Comparison of ENCODE assay signal across 16 cellular contexts in genomic region chr2:240576436-240577205, GRCh38. TPM values are rescaled to one million over a fixed set of nuclear protein-coding genes. Genes with fewer than 3 reads are reported as not detected.
DNase-seq lines count a peak whose midpoint lies in the region; ATAC-seq and TF ChIP-seq lines count a peak whose summit lies in the region.
"Had no signal": no experiment of that assay in that cellular context is flagged by ENCODE, and none has a peak within 500 bp of the region (broad histone marks: within the 10 kb centered on the region; RNA-seq: fewer than 3 reads in every experiment).

No MANE protein-coding gene starts in this region.

- in situ Hi-C loops in mammary epithelial cell (cut with MboI; ENCODE audit: low sequenced_read_pairs in 2 of 2) = no loop called here

- no peak overlapping the region for H3K9ac ChIP-seq in mammary epithelial cell (ENCODE audit: insufficient read depth, low read length)
- H3K9ac ChIP-seq in KMS-11 = no peak overlapping the region

- dilution Hi-C loops in mammary epithelial cell (cut with HindIII; ENCODE audit: low sequenced_read_pairs) = no loop called here

- POLR2A ChIA-PET in MCF 10A (lab: Yijun Ruan, JAX) = interaction anchor here (1.2 kb wide), 1 partner anchor 16 kb away, joined by 3 read pairs; no protein-coding TSS in a partner anchor

- H3K27me3 ChIP-seq in mammary epithelial cell (ENCODE audit: insufficient read depth, low read length) (no peaks in the 10 kb centered on the region), KMS-11 (ENCODE audit: insufficient read depth, low read depth) (no peaks in the 10 kb centered on the region), spleen (replicated peaks in 1 of 7) (no peaks in the 10 kb centered on the region), gastroesophageal sphincter (no peaks in the 10 kb centered on the region)

- H3K27me3 Mint-ChIP-seq in MCF 10A (ENCODE audit: insufficient read depth, unreplicated experiment) = no peaks in the 10 kb centered on the region
- H3K27me3 Mint-ChIP-seq in natural killer cell (ENCODE audit: low read depth in 2 of 2) = no peaks in the 10 kb centered on the region

- H3K27ac ChIP-seq in mammary epithelial cell (ENCODE audit: insufficient read depth, low read depth, low read length) = no peak overlapping the region
- peak overlapping the region; percentile 97; the same call in 1 of the 2 replicates for H3K27ac ChIP-seq in KMS-11
- H3K27ac ChIP-seq in spleen = no peak overlapping the region
- H3K27ac ChIP-seq in gastroesophageal sphincter = no peak overlapping the region
- H3K27ac ChIP-seq: 22Rv1 had no signal

- H2AFZ ChIP-seq in mammary epithelial cell (ENCODE audit: low read depth, low read length) (no peak overlapping the region), KMS-11 (ENCODE audit: low read depth) (no peak overlapping the region)

- H3K36me3 Mint-ChIP-seq in MCF 10A (ENCODE audit: insufficient read depth, unreplicated experiment) = peaks cover 22% of the 10 kb centered on the region
- H3K36me3 Mint-ChIP-seq in natural killer cell = no peaks in the 10 kb centered on the region

- H3K36me3 ChIP-seq in mammary epithelial cell (ENCODE audit: insufficient read depth, low read length) (no peaks in the 10 kb centered on the region), KMS-11 (ENCODE audit: insufficient read depth) (no peaks in the 10 kb centered on the region), spleen (peaks cover 3 to 81% (median 65%) of the 10 kb centered on the region in 6 donors), gastroesophageal sphincter (peaks cover 0 to 83% of the 10 kb centered on the region in 2 donors)

- intact Hi-C loops in MCF 10A (cut with micrococcal nuclease) = no loop called here
- intact Hi-C loops in mammary epithelial cell (cut with micrococcal nuclease) = no loop called here
- intact Hi-C loops in left ventricle myocardium superior (cut with micrococcal nuclease) = no loop called here
- intact Hi-C loops in spleen (cut with DNase I; ENCODE audit: low total_unique reads) = no loop called here
- intact Hi-C loops in natural killer cell (cut with micrococcal nuclease) = no loop called here

- no peak for DNase-seq in MCF 10A (ENCODE audit: unreplicated experiment)
- DNase-seq in mammary epithelial cell = no peak
- DNase-seq in left ventricle myocardium superior = peak; percentile 30
- peak; percentile 78 for DNase-seq in spleen
- DNase-seq in natural killer cell = no peak
- DNase-seq: CD8-positive, alpha-beta T cell; COR-L47; DMS153; DMS79 treated with DMSO at 0.1 percent for 48 hours; EL; GOT3 had no signal

- H3K4me3 ChIP-seq in mammary epithelial cell (replicated peaks in 1 of 3; ENCODE audit: insufficient read depth in 1 of 3, low read depth in 2 of 3, low read length in 3 of 3) = no peak overlapping the region
- H3K4me3 ChIP-seq in KMS-11 (IDR thresholded peaks at IDR 0.05; ENCODE audit: insufficient read depth, low read depth, low read length) = no peak overlapping the region
- H3K4me3 ChIP-seq in spleen = no peak overlapping the region
- no peak overlapping the region for H3K4me3 ChIP-seq in gastroesophageal sphincter
- H3K4me3 ChIP-seq: HAP-1 had no signal

- no peaks in the 10 kb centered on the region for H4K20me1 ChIP-seq in mammary epithelial cell (ENCODE audit: insufficient read depth, low read length)
- H4K20me1 ChIP-seq in KMS-11 (ENCODE audit: insufficient read depth) = no peaks in the 10 kb centered on the region

- H3K4me2 ChIP-seq in mammary epithelial cell (ENCODE audit: insufficient read depth, low read depth, low read length) = no peak overlapping the region
- no peak overlapping the region for H3K4me2 ChIP-seq in KMS-11

- no peaks in the 10 kb centered on the region for H3K9me3 Mint-ChIP-seq in MCF 10A (ENCODE audit: unreplicated experiment)
- H3K9me3 Mint-ChIP-seq in natural killer cell = no peaks in the 10 kb centered on the region

- WGBS in mammary epithelial cell (ENCODE audit: low coverage, missing lambda C conversion rate) = 93% methylated on average over 16 of the region's 32 CpGs
- WGBS in spleen, 5 donors = 94 to 96% (median 95%) methylated on average over 16 to 32 of the region's 32 CpGs
- WGBS in gastroesophageal sphincter (ENCODE audit: low coverage in 1 of 2), 2 donors = 75% methylated on average over 2 of the region's 32 CpGs; no CpG with 5 or more reads in 1 of the 2 donors

- peaks cover 29% of the 10 kb centered on the region for H3K4me1 Mint-ChIP-seq in MCF 10A (ENCODE audit: insufficient read depth, unreplicated experiment)
- H3K4me1 Mint-ChIP-seq in natural killer cell = peaks cover 26 to 45% of the 10 kb centered on the region in 2 donors

- H3K27ac Mint-ChIP-seq in MCF 10A (ENCODE audit: low read depth, unreplicated experiment) = peak overlapping the region; percentile 70
- no peak overlapping the region for H3K27ac Mint-ChIP-seq in natural killer cell

- TF ChIP-seq CTCF in MCF 10A (IDR thresholded peaks at IDR 0.05; ENCODE audit: unreplicated experiment) (no peak), mammary epithelial cell (conservative IDR thresholded peaks at IDR 0.05 in 1 of 2, IDR thresholded peaks at IDR 0.05 in 1 of 2; ENCODE audit: extremely low read depth in 1 of 2, insufficient read depth in 1 of 2, low read depth in 1 of 2, low read length in 2 of 2) (no peak), KMS-11 (conservative IDR thresholded peaks at IDR 0.05; ENCODE audit: low read depth, low read length) (no peak), spleen (IDR thresholded peaks at IDR 0.05 in 8 of 11, conservative IDR thresholded peaks at IDR 0.05 in 3 of 11) (no peak), gastroesophageal sphincter (IDR thresholded peaks at IDR 0.05) (no peak), natural killer cell (IDR thresholded peaks at IDR 0.05) (no peak)

- H3K4me3 Mint-ChIP-seq in MCF 10A (ENCODE audit: unreplicated experiment) = no peak overlapping the region
- no peak overlapping the region for H3K4me3 Mint-ChIP-seq in natural killer cell
- H3K4me3 Mint-ChIP-seq: CD14-positive monocyte; CD8-positive, alpha-beta T cell had no signal

- BruUV-seq in MCF 10A (replicated peaks; lab: Mats Ljungman, UMichigan) (no TSS peak), mammary epithelial cell (replicated peaks; lab: Mats Ljungman, UMichigan) (no TSS peak)

- peaks cover 12% of the 10 kb centered on the region for H3K79me2 ChIP-seq in mammary epithelial cell (ENCODE audit: insufficient read depth, low read length)
- peaks cover 5% of the 10 kb centered on the region; the same call in 1 of the 2 replicates for H3K79me2 ChIP-seq in KMS-11 (ENCODE audit: insufficient read depth, low read depth)

- CTCF ChIA-PET in MCF 10A (lab: Yijun Ruan, JAX) = no interaction called here
- CTCF ChIA-PET in mammary epithelial cell (lab: Charles Lee; ENCODE audit: low non-redundant PET) = no interaction called here

- H3K4me1 ChIP-seq in mammary epithelial cell (ENCODE audit: insufficient read depth, low read length) (peaks cover 27% of the 10 kb centered on the region), KMS-11 (ENCODE audit: low read depth, poor library complexity, severe bottlenecking) (peaks cover 56% of the 10 kb centered on the region), spleen (peaks cover 4 to 48% (median 27%) of the 10 kb centered on the region in 6 donors), gastroesophageal sphincter (peaks cover 0 to 27% (median 5%) of the 10 kb centered on the region in 3 donors)
- H3K4me1 ChIP-seq: HAP-1 had no signal

- no peaks in the 10 kb centered on the region for H3K9me3 ChIP-seq in mammary epithelial cell (replicated peaks; ENCODE audit: insufficient read depth, low read length)
- H3K9me3 ChIP-seq in spleen = peaks cover 0 to 8% (median 6%) of the 10 kb centered on the region in 8 donors
- H3K9me3 ChIP-seq in gastroesophageal sphincter = no peaks in the 10 kb centered on the region
- H3K9me3 ChIP-seq: HAP-1 had no signal

- ATAC-seq in left ventricle myocardium superior = no peak
- ATAC-seq in gastroesophageal sphincter = no peak
- ATAC-seq in natural killer cell = no peak
- ATAC-seq: CD8-positive, alpha-beta T cell had no signal

- TF ChIP-seq POLR2A in spleen (IDR thresholded peaks at IDR 0.05) = no peak
- TF ChIP-seq POLR2A in gastroesophageal sphincter (IDR thresholded peaks at IDR 0.05) = no peak

- TF ChIP-seq EP300 in gastroesophageal sphincter (IDR thresholded peaks at IDR 0.05) = no peak

RNA-seq across cellular contexts. Expression of gene RNPEPL1, which starts 8.3 kb away (rescaled TPM):
- 31.5 and 33.7 TPM in 2 replicates for total RNA-seq in MCF 10A (2022)
- 10 to 100 TPM; 12.5 to 40.6 TPM for total RNA-seq in mammary epithelial cell
- polyA plus RNA-seq in mammary epithelial cell = 12.8 TPM
- polyA minus RNA-seq in mammary epithelial cell = 42.5 TPM
- total RNA-seq in left ventricle myocardium superior = 105 TPM
- 100 to 1,000 TPM in 2 of 7 donors, 10 to 100 TPM in 5; 57.2 to 116 (median 73.0) TPM for total RNA-seq in spleen
- 100 to 1,000 TPM in 2 of 3 donors, 10 to 100 TPM in 1; 79.8 to 165 (median 107) TPM for polyA plus RNA-seq in spleen
- 100 to 1,000 TPM in 1 of 4 donors, 10 to 100 TPM in 3; 49.1 to 127 (median 55.5) TPM for total RNA-seq in gastroesophageal sphincter
- total RNA-seq in natural killer cell = 100 to 1,000 TPM; 145 to 167 (median 164) TPM

RNA-seq across cellular contexts. Expression of gene CAPN10, which starts 9.9 kb away (rescaled TPM):
- total RNA-seq in MCF 10A (2022) (27.6 and 35.2 TPM in 2 replicates), mammary epithelial cell (10 to 100 TPM; 16.0 to 27.7 TPM), left ventricle myocardium superior (51.2 TPM), spleen (10 to 100 TPM; 43.0 to 82.6 (median 59.4) TPM), gastroesophageal sphincter (10 to 100 TPM; 19.2 to 34.7 (median 23.2) TPM), natural killer cell (10 to 100 TPM; 69.3 to 95.1 (median 91.0) TPM)
- polyA plus RNA-seq in mammary epithelial cell (8.9 TPM), spleen (10 to 100 TPM; 34.7 to 83.1 (median 66.1) TPM)
- polyA minus RNA-seq in mammary epithelial cell = 4.7 TPM

RNA-seq across cellular contexts. Expression of gene DUSP28, which starts 16.5 kb away (rescaled TPM):
- total RNA-seq in MCF 10A (2022) (3.8 and 5.2 TPM in 2 replicates), mammary epithelial cell (1 to 10 TPM; 2.8 to 3.2 TPM), left ventricle myocardium superior (13.2 TPM), spleen (10 to 100 TPM in 1 of 7 donors, 1 to 10 TPM in 6; 5.9 to 13.6 (median 7.1) TPM), gastroesophageal sphincter (1 to 10 TPM; 3.0 to 5.3 (median 4.0) TPM), natural killer cell (10 to 100 TPM; 13.5 to 25.2 (median 18.5) TPM)
- polyA plus RNA-seq in mammary epithelial cell (2.6 TPM), spleen (1 to 10 TPM; 6.5 to 9.0 (median 7.9) TPM)
- 0.62 TPM for polyA minus RNA-seq in mammary epithelial cell

RNA-seq across cellular contexts. Expression of gene ANKMY1, which starts 18.8 kb away (rescaled TPM):
- total RNA-seq in MCF 10A (2022) (19.5 and 22.2 TPM in 2 replicates), mammary epithelial cell (10 to 100 TPM in 1 of 2 donors, 1 to 10 TPM in 1; 7.7 to 11.7 TPM), left ventricle myocardium superior (5.1 TPM), spleen (10 to 100 TPM; 26.5 to 45.5 (median 30.1) TPM), gastroesophageal sphincter (10 to 100 TPM in 1 of 4 donors, 1 to 10 TPM in 3; 7.0 to 12.0 (median 8.9) TPM), natural killer cell (10 to 100 TPM; 43.8 to 51.5 (median 46.6) TPM)
- polyA plus RNA-seq in mammary epithelial cell (4.1 TPM), spleen (10 to 100 TPM in 1 of 3 donors, 1 to 10 TPM in 2; 7.6 to 11.4 (median 8.1) TPM)
- 5.7 TPM for polyA minus RNA-seq in mammary epithelial cell

RNA-seq across cellular contexts. Expression of gene GPR35, which starts 48.7 kb away (rescaled TPM):
- total RNA-seq in MCF 10A (2022) = 0.42 and 0.81 TPM in 2 replicates
- total RNA-seq in mammary epithelial cell = under 1 TPM; 0.17 to 0.28 TPM
- 0.06 TPM for polyA plus RNA-seq in mammary epithelial cell
- polyA minus RNA-seq in mammary epithelial cell = 2.1 TPM
- total RNA-seq in left ventricle myocardium superior = 2.1 TPM
- 10 to 100 TPM; 10.3 to 25.3 (median 18.7) TPM for total RNA-seq in spleen
- polyA plus RNA-seq in spleen = 10 to 100 TPM in 2 of 3 donors, 1 to 10 TPM in 1; 7.4 to 19.1 (median 17.8) TPM
- 1 to 10 TPM in 3 of 4 donors, under 1 TPM in 1; 0.93 to 2.3 (median 1.9) TPM for total RNA-seq in gastroesophageal sphincter
- total RNA-seq in natural killer cell = 10 to 100 TPM; 10.6 to 19.7 (median 15.7) TPM

Comparison
In these comparisons a context has a peak if more than half of its experiments do, and no peak if none do; other contexts are left out.
1. DNase-seq: peak in left ventricle myocardium superior (single experiment) and spleen (single experiment); none in MCF 10A (single experiment), mammary epithelial cell (single experiment) and natural killer cell (single experiment).